ENCODE assay signal across 1 cellular context in genomic region chr13:43698743-43699142, GRCh38.
TF ChIP-seq lines count a peak whose summit lies in the region.

No MANE protein-coding gene starts in this region.

TF ChIP-seq in IMR-90, 13 proteins besides CTCF, POLR2A, EP300 and RAD21 (continued from another document):
- TF ChIP-seq RCOR1 (IDR thresholded peaks at IDR 0.05; ENCODE audit: insufficient replicate concordance, low read length) (no peak), ELK1 (IDR thresholded peaks at IDR 0.05; ENCODE audit: borderline replicate concordance, low read depth, low read length) (no peak)
